ENCODE assay signal across 1 cellular context in the genomic region with DNA sequence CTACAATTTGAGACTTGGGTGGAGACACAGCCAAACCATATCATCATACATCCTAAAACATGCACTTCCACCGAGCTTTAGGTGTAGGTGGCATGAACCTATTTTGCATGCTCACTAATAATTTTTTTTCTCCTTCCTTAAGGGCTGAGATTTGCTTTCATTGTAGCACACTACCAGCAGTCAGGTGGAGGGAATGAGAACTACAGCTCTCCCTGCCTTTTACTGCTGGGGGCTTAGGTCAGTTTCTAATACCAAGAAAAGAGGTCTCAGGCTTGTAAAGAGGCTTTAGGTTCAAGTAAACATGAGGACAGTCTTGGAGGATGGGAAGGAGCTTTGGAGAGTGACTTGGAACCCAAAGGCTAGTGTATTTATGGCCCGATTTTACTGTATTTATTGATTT.
TF ChIP-seq lines count a peak whose summit lies in the region.

No MANE protein-coding gene starts in this region.

TF ChIP-seq in H1, 55 proteins besides CTCF, POLR2A, EP300 and RAD21:
- TF ChIP-seq SP4 (IDR thresholded peaks at IDR 0.05; ENCODE audit: low read length) (no peak), POU5F1 (IDR thresholded peaks at IDR 0.05; ENCODE audit: low read depth, low read length) (no peak), POLR2AphosphoS5 (IDR thresholded peaks at IDR 0.05; ENCODE audit: low read depth, low read length) (no peak), RXRA (IDR thresholded peaks at IDR 0.05; ENCODE audit: insufficient read depth, low read depth, low read length) (no peak), HDAC2 (IDR thresholded peaks at IDR 0.05; ENCODE audit: borderline replicate concordance in 1 of 2, low read depth in 2 of 2, low read length in 2 of 2) (no peak), KDM1A (IDR thresholded peaks at IDR 0.05; ENCODE audit: borderline replicate concordance, low read length) (no peak), SIN3A (conservative IDR thresholded peaks at IDR 0.05 in 1 of 2, IDR thresholded peaks at IDR 0.05 in 1 of 2; ENCODE audit: low read depth in 1 of 2, low read length in 2 of 2) (no peak), CHD1 (IDR thresholded peaks at IDR 0.05; ENCODE audit: low read depth, low read length) (no peak), CEBPB (IDR thresholded peaks at IDR 0.05; ENCODE audit: low read depth, low read length) (no peak), MAFK (IDR thresholded peaks at IDR 0.05; ENCODE audit: low read depth, low read length) (no peak), RBBP5 (IDR thresholded peaks at IDR 0.05; ENCODE audit: borderline replicate concordance, low read depth, low read length) (no peak), EGR1 (IDR thresholded peaks at IDR 0.05; ENCODE audit: borderline replicate concordance, low read depth, low read length) (no peak), TCF12 (IDR thresholded peaks at IDR 0.05; ENCODE audit: low read depth, low read length) (no peak), KDM5A (IDR thresholded peaks at IDR 0.05; ENCODE audit: low read length) (no peak), EZH2 (IDR thresholded peaks at IDR 0.05; ENCODE audit: low read depth, low read length, severe bottlenecking) (no peak), ASH2L (IDR thresholded peaks at IDR 0.05; ENCODE audit: low read length) (no peak), TBP (IDR thresholded peaks at IDR 0.05; ENCODE audit: low read depth, low read length) (no peak), RFX5 (IDR thresholded peaks at IDR 0.05; ENCODE audit: borderline replicate concordance, low read depth, low read length) (no peak)
- TF ChIP-seq, protein P1, sequence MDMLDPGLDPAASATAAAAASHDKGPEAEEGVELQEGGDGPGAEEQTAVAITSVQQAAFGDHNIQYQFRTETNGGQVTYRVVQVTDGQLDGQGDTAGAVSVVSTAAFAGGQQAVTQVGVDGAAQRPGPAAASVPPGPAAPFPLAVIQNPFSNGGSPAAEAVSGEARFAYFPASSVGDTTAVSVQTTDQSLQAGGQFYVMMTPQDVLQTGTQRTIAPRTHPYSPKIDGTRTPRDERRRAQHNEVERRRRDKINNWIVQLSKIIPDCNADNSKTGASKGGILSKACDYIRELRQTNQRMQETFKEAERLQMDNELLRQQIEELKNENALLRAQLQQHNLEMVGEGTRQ (IDR thresholded peaks at IDR 0.05; ENCODE audit: low read length): no peak
- TF ChIP-seq, protein P2, sequence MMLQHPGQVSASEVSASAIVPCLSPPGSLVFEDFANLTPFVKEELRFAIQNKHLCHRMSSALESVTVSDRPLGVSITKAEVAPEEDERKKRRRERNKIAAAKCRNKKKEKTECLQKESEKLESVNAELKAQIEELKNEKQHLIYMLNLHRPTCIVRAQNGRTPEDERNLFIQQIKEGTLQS (IDR thresholded peaks at IDR 0.05; ENCODE audit: insufficient read depth, low read depth, low read length): no peak
